Comparison of ENCODE assay signal across 1 cellular context in the genomic region with DNA sequence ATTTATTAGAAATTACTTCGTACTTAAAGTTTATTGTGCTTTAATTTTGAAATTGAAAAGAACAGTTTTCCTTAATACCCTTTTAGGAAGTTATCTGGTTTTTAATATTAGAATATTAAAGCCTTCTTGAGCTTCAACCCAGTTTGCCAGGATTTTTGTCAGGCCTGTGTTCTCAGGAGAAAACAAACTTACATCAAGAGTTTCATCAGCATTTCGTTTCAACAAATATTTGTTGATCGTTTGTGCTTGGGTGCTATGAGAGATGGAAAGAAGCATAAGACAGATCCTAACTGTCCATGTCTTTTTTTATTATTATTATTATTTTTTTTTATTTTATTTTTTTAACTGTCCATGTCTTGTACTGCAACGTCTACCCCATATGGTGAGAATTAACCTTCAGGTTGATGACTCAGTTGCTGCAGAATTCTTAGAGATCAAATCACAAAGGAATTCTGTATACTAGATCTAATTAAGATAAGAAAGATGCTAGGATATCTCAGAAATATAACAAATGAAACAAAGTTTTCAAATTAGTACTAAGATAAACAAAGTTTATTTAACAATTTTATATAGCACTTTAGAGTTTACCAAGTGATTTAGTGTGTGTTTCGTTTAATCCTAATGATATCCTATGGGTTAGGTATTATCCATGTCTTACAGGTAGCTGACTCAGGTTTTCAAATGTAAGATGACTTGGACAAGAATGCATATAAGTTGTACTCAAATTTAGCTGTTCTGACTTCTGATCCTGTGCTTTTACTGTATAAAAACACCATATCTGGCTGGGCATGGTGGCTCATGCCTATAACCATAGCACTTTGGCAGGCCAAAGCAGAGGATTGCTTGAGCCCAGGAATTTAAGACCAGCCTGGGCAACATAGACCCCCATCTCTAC.
TF ChIP-seq lines count a peak whose summit lies in the region.

No MANE protein-coding gene starts in this region.

TF ChIP-seq in HepG2, 621 proteins besides CTCF, POLR2A, EP300 and RAD21:
- TF ChIP-seq, protein P1, sequence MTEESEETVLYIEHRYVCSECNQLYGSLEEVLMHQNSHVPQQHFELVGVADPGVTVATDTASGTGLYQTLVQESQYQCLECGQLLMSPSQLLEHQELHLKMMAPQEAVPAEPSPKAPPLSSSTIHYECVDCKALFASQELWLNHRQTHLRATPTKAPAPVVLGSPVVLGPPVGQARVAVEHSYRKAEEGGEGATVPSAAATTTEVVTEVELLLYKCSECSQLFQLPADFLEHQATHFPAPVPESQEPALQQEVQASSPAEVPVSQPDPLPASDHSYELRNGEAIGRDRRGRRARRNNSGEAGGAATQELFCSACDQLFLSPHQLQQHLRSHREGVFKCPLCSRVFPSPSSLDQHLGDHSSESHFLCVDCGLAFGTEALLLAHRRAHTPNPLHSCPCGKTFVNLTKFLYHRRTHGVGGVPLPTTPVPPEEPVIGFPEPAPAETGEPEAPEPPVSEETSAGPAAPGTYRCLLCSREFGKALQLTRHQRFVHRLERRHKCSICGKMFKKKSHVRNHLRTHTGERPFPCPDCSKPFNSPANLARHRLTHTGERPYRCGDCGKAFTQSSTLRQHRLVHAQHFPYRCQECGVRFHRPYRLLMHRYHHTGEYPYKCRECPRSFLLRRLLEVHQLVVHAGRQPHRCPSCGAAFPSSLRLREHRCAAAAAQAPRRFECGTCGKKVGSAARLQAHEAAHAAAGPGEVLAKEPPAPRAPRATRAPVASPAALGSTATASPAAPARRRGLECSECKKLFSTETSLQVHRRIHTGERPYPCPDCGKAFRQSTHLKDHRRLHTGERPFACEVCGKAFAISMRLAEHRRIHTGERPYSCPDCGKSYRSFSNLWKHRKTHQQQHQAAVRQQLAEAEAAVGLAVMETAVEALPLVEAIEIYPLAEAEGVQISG (CRISPR knock-in tag; IDR thresholded peaks at IDR 0.05): no peak
- TF ChIP-seq CEBPG (CRISPR knock-in tag; IDR thresholded peaks at IDR 0.05): no peak
- TF ChIP-seq RAD51 (IDR thresholded peaks at IDR 0.05; ENCODE audit: borderline replicate concordance): no peak
- TF ChIP-seq, protein P2, sequence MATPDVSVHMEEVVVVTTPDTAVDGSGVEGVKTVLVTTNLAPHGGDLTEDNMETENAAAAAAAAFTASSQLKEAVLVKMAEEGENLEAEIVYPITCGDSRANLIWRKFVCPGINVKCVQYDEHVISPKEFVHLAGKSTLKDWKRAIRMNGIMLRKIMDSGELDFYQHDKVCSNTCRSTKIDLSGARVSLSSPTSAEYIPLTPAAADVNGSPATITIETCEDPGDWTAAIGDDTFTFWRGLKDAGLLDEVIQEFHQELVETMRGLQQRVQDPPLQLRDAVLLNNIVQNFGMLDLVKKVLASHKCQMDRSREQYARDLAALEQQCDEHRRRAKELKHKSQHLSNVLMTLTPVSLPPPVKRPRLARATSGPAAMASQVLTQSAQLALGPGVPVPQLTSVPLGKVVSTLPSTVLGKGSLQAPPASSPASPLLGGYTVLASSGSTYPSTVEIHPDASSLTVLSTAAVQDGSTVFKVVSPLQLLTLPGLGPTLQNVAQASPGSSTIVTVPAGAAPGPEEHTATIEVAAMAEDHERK (CRISPR knock-in tag; IDR thresholded peaks at IDR 0.05; ENCODE audit: low read depth): no peak
- TF ChIP-seq ZNF570 (CRISPR knock-in tag; IDR thresholded peaks at IDR 0.05; ENCODE audit: borderline replicate concordance): no peak
- no peak for TF ChIP-seq ZNF317 (CRISPR knock-in tag; IDR thresholded peaks at IDR 0.05)
- no peak for TF ChIP-seq PAX8 (CRISPR knock-in tag; IDR thresholded peaks at IDR 0.05; ENCODE audit: borderline replicate concordance)
- no peak for TF ChIP-seq SNAI1 (CRISPR knock-in tag; IDR thresholded peaks at IDR 0.05; ENCODE audit: borderline replicate concordance)
- no peak for TF ChIP-seq ZNF644 (CRISPR knock-in tag; IDR thresholded peaks at IDR 0.05; ENCODE audit: low read depth)
- no peak for TF ChIP-seq CAMTA2 (CRISPR knock-in tag; IDR thresholded peaks at IDR 0.05; ENCODE audit: borderline replicate concordance)
TF ChIP-seq in HepG2: peak in this region for 0.
